1 cellular context compared by ENCODE assay signal in the genomic region with DNA sequence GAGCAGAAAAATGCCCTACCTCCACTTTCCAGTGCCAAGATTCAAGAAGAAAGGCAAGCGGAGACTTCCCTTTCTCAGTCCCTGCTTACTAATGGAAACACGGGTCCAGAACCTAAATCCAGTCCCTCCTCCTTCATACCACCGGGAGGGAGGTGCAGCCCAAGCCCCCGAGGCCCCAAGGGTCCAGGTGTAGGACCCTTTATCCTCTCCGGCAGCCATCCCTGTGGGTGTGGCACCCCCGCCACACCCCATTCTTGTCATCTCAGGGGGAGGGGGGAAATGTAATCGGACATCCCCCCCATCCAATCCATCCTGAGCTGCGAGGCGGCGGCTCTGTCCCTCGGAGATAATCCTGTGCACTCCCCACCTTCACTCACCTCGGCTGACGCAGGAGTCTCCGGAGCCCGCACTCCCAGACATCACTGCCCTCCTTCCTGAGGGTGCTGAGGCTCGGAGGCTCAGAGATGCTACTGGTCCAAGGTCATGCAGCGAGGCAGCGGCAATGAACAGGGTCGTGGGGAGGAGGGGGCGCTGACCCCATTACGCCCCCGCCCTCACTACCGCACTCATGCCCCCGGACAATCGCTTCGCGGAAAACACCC.
TF ChIP-seq lines count a peak whose summit lies in the region.

No MANE protein-coding gene starts in this region.

TF ChIP-seq in endothelial cell of umbilical vein, 7 proteins besides CTCF, POLR2A, EP300 and RAD21:
- TF ChIP-seq, protein P1, sequence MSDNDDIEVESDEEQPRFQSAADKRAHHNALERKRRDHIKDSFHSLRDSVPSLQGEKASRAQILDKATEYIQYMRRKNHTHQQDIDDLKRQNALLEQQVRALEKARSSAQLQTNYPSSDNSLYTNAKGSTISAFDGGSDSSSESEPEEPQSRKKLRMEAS (IDR thresholded peaks at IDR 0.05; ENCODE audit: insufficient read depth, insufficient read length) = no peak
- TF ChIP-seq FOS (IDR thresholded peaks at IDR 0.05; ENCODE audit: borderline replicate concordance, insufficient read depth, low read length) (no peak), POLR2AphosphoS5 (IDR thresholded peaks at IDR 0.05; ENCODE audit: insufficient read depth, low read depth, low read length) (no peak), GATA2 (IDR thresholded peaks at IDR 0.05; ENCODE audit: insufficient read depth, insufficient read length, low read depth, low read length) (no peak), EZH2 (IDR thresholded peaks at IDR 0.05; ENCODE audit: borderline replicate concordance, low read depth, low read length, severe bottlenecking) (no peak), MYC (IDR thresholded peaks at IDR 0.05; ENCODE audit: low read depth, low read length) (no peak), JUN (IDR thresholded peaks at IDR 0.05; ENCODE audit: borderline replicate concordance, insufficient read depth, insufficient read length, low read depth) (no peak)
TF ChIP-seq in endothelial cell of umbilical vein: peak in this region for 0.
